ENCODE assay signal across 18 cellular contexts in the genomic region with DNA sequence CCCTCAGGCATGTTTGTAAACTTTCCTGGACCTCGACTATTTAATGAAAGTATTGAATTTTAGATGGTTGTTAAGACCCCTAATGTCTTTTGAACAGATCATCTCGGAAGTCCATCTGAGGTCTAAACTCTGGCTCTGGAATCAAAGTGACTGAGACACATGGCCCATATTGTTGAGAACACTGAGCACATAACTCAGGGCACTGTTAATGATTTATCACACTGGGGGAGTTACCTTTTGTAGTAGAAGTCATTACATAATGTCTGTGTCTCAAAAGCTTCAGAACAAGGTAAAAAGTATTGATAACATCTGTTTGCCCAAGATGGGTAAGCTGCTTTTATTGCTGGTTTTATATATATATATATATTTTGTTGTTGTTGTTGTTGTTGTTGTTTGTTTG.
DNase-seq lines count a peak whose midpoint lies in the region; ATAC-seq, FAIRE-seq and TF ChIP-seq lines count a peak whose summit lies in the region.
"Had no signal": no experiment of that assay in that cellular context is flagged by ENCODE, and none has a peak within 500 bp of the region (broad histone marks: within the 10 kb centered on the region; RNA-seq: fewer than 3 reads in every experiment).

No MANE protein-coding gene starts in this region.

- H3K27me3 Mint-ChIP-seq in CD4-positive, alpha-beta T cell, result no peaks in the 10 kb centered on the region
- H3K27me3 Mint-ChIP-seq: CD4-positive, CD25-positive, alpha-beta regulatory T cell had no signal

- H3K9me3 Mint-ChIP-seq in CD4-positive, alpha-beta T cell, result peaks cover 2% of the 10 kb centered on the region

- H3K4me3 Mint-ChIP-seq in CD4-positive, alpha-beta T cell, result no peak overlapping the region
- H3K4me3 Mint-ChIP-seq: CD4-positive, CD25-positive, alpha-beta regulatory T cell; HFFc6 had no signal

- H3K9me3 ChIP-seq in small intestine (ENCODE audit: control insufficient read depth, low read depth) (no peaks in the 10 kb centered on the region), right lobe of liver (no peaks in the 10 kb centered on the region)
- no peaks in the 10 kb centered on the region for H3K9me3 ChIP-seq in CD4-positive, alpha-beta T cell (ENCODE audit: control insufficient read depth, low read length)

- H3K27ac Mint-ChIP-seq in CD4-positive, alpha-beta T cell, result no peak overlapping the region
- H3K27ac Mint-ChIP-seq: CD4-positive, CD25-positive, alpha-beta regulatory T cell; HFFc6 had no signal

- DNase-seq in HT-29 (ENCODE audit: low spot score), result peak; percentile 66
- peak; percentile 7 for DNase-seq in glomerular visceral epithelial cell (ENCODE audit: extremely low spot score)
- peak; percentile 58 for DNase-seq in kidney tubule cell (ENCODE audit: low spot score)
- DNase-seq in small intestine, result peak; percentile 44
- no peak for DNase-seq in CD4-positive, alpha-beta T cell
- no peak for DNase-seq in right lobe of liver
- DNase-seq: ACHN; Calu3; CD4-positive, CD25-positive, alpha-beta regulatory T cell; DMS 273 treated with DMSO at 0.1 percent for 48 hours; DMS79 treated with DMSO at 0.1 percent for 48 hours; GDM1; HCEC 1CT; HFFc6; IMR-90 had no signal

- H3K27ac ChIP-seq in small intestine (ENCODE audit: low read depth in 1 of 2, low read length in 1 of 2) (no peak overlapping the region), right lobe of liver (no peak overlapping the region)
- H3K27ac ChIP-seq in CD4-positive, alpha-beta T cell (ENCODE audit: low read depth, low read length), result no peak overlapping the region
- H3K27ac ChIP-seq: BLaER1 treated with 17β-estradiol and CSF1 and Interleukin-3, amounts not matched to agents 10 nM and 100 nM had no signal

- no peak for TF ChIP-seq POLR2A in right lobe of liver (IDR thresholded peaks at IDR 0.05)

- CTCF ChIA-PET in CD4-positive, alpha-beta T cell (lab: Charles Lee), result no interaction called here

- intact Hi-C loops in CD4-positive, alpha-beta T cell (cut with DNase I, micrococcal nuclease), result no loop called here
- intact Hi-C loops in right lobe of liver (cut with DNase I), result no loop called here

- H3K36me3 Mint-ChIP-seq in CD4-positive, alpha-beta T cell (ENCODE audit: low read depth), result no peaks in the 10 kb centered on the region

- no peaks in the 10 kb centered on the region for H3K27me3 ChIP-seq in small intestine (ENCODE audit: control insufficient read depth in 2 of 2, insufficient read depth in 2 of 2, low read length in 2 of 2)
- H3K27me3 ChIP-seq in CD4-positive, alpha-beta T cell (ENCODE audit: control insufficient read depth, insufficient read depth, low read length), result no peaks in the 10 kb centered on the region
- no peaks in the 10 kb centered on the region for H3K27me3 ChIP-seq in right lobe of liver
- H3K27me3 ChIP-seq: BLaER1 treated with 17β-estradiol and CSF1 and Interleukin-3, amounts not matched to agents 10 nM and 100 nM had no signal

- TF ChIP-seq CTCF in CD4-positive, alpha-beta T cell (IDR thresholded peaks at IDR 0.05), result no peak
- TF ChIP-seq CTCF in right lobe of liver (IDR thresholded peaks at IDR 0.05), result no peak

- no peak for FAIRE-seq in small intestine (lab: Jason Lieb, UNC)
- FAIRE-seq: GM12892 had no signal

- no peak overlapping the region for H3K4me3 ChIP-seq in small intestine (ENCODE audit: low read depth in 1 of 2, low read length in 2 of 2)
- no peak overlapping the region for H3K4me3 ChIP-seq in right lobe of liver
- H3K4me3 ChIP-seq: BLaER1 treated with 17β-estradiol and CSF1 and Interleukin-3, amounts not matched to agents 10 nM and 100 nM had no signal

- ATAC-seq in CD4-positive, alpha-beta T cell (ENCODE audit: poor library complexity), result no peak
- ATAC-seq in right lobe of liver (no peak), GM18519 (IDR thresholded peaks at IDR 0.05; ENCODE audit: low FRiP score, unreplicated experiment) (no peak)

- H3K4me1 ChIP-seq in small intestine (ENCODE audit: control insufficient read depth in 2 of 2, insufficient read depth in 1 of 2, low read depth in 1 of 2, low read length in 1 of 2) (no peaks in the 10 kb centered on the region), right lobe of liver (no peaks in the 10 kb centered on the region)
- H3K4me1 ChIP-seq: BLaER1 treated with 17β-estradiol and CSF1 and Interleukin-3, amounts not matched to agents 10 nM and 100 nM had no signal

- POLR2A ChIA-PET in CD4-positive, alpha-beta T cell (lab: Charles Lee), result no interaction called here

- 39 to 68% (median 53%) methylated on average over 2 of the region's 2 CpGs for WGBS in small intestine, 3 donors
- WGBS in right lobe of liver (ENCODE audit: insufficient coverage, low coverage, low lambda C conversion rate, missing lambda C conversion rate), result 57% methylated on average over 2 of the region's 2 CpGs

- no peaks in the 10 kb centered on the region for H3K36me3 ChIP-seq in small intestine (ENCODE audit: control insufficient read depth in 2 of 2, insufficient read depth in 2 of 2, low read length in 2 of 2)
- no peaks in the 10 kb centered on the region for H3K36me3 ChIP-seq in right lobe of liver
- H3K36me3 ChIP-seq: BLaER1 treated with 17β-estradiol and CSF1 and Interleukin-3, amounts not matched to agents 10 nM and 100 nM had no signal

- H3K4me1 Mint-ChIP-seq in CD4-positive, alpha-beta T cell (ENCODE audit: low read depth), result no peaks in the 10 kb centered on the region
- H3K4me1 Mint-ChIP-seq: CD4-positive, CD25-positive, alpha-beta regulatory T cell had no signal

Comparison
In these comparisons a context has a peak if more than half of its experiments do, and no peak if none do; other contexts are left out.
1. DNase-seq: peak in HT-29 (single experiment), glomerular visceral epithelial cell (single experiment), kidney tubule cell (single experiment) and small intestine (single experiment); none in CD4-positive, alpha-beta T cell (0 of 10) and right lobe of liver (0 of 3).